In genomic region chr20:63968928-63969760, GRCh38 we compare ENCODE assay signal across 1 cellular context.
TF ChIP-seq lines count a peak whose summit lies in the region.

No MANE protein-coding gene starts in this region.

TF ChIP-seq in K562, 482 proteins besides CTCF, POLR2A, EP300 and RAD21 (continued from another document):
- no peak for TF ChIP-seq ZNF398 (CRISPR knock-in tag; IDR thresholded peaks at IDR 0.05)
- TF ChIP-seq POLR2B (IDR thresholded peaks at IDR 0.05; ENCODE audit: low read depth, partially characterized antibody) = no peak
- no peak for TF ChIP-seq PRPF4 (IDR thresholded peaks at IDR 0.05; ENCODE audit: insufficient read depth, low read depth, low read length, poor library complexity, severe bottlenecking)
- no peak for TF ChIP-seq PHF20 (IDR thresholded peaks at IDR 0.05; ENCODE audit: partially characterized antibody)
- TF ChIP-seq MAFK (IDR thresholded peaks at IDR 0.05; ENCODE audit: low read length) = no peak
- no peak for TF ChIP-seq NFIC (IDR thresholded peaks at IDR 0.05)
- no peak for TF ChIP-seq ARID3B (CRISPR knock-in tag; IDR thresholded peaks at IDR 0.05; ENCODE audit: borderline replicate concordance)
- no peak for TF ChIP-seq CBFA2T2 (conservative IDR thresholded peaks at IDR 0.05)
- TF ChIP-seq ZNF57 (CRISPR knock-in tag; IDR thresholded peaks at IDR 0.05) = no peak
- no peak for TF ChIP-seq KDM1A (IDR thresholded peaks at IDR 0.05)
- TF ChIP-seq POLR2AphosphoS2 (IDR thresholded peaks at IDR 0.05; ENCODE audit: low read length) = no peak
- no peak for TF ChIP-seq MXI1 (IDR thresholded peaks at IDR 0.05; ENCODE audit: low read depth, low read length)
- TF ChIP-seq CBX3 (IDR thresholded peaks at IDR 0.05; ENCODE audit: borderline replicate concordance in 1 of 2, low read length in 2 of 2) = no peak
- TF ChIP-seq TCF15 (CRISPR knock-in tag; IDR thresholded peaks at IDR 0.05) = no peak
- TF ChIP-seq MEF2D (tag; conservative IDR thresholded peaks at IDR 0.05; ENCODE audit: low read depth) = no peak
- 0 out of 2 replicates have a peak, but pooled peaks have one; percentile 37 for TF ChIP-seq ZNF143 (CRISPR knock-in tag; IDR thresholded peaks at IDR 0.05)
- no peak for TF ChIP-seq ZBTB12 (CRISPR knock-in tag; IDR thresholded peaks at IDR 0.05)
- TF ChIP-seq ZBTB43 (CRISPR knock-in tag; IDR thresholded peaks at IDR 0.05) = no peak
- TF ChIP-seq EHMT2 (IDR thresholded peaks at IDR 0.05) = no peak
- TF ChIP-seq PCBP1 (IDR thresholded peaks at IDR 0.05; ENCODE audit: low read depth, low read length, poor library complexity, severe bottlenecking) = no peak
- TF ChIP-seq BDP1 (IDR thresholded peaks at IDR 0.05; ENCODE audit: insufficient read depth, insufficient read length) = no peak
- TF ChIP-seq ZNF280B (CRISPR knock-in tag; IDR thresholded peaks at IDR 0.05) = no peak
- TF ChIP-seq SPI1 (IDR thresholded peaks at IDR 0.05; ENCODE audit: borderline replicate concordance, low read depth, low read length) = no peak
- TF ChIP-seq KDM5B (IDR thresholded peaks at IDR 0.05; ENCODE audit: insufficient replicate concordance, low read depth, low read length) = no peak
- no peak for TF ChIP-seq PYGO2 (tag; IDR thresholded peaks at IDR 0.05)
- TF ChIP-seq MCM3 (IDR thresholded peaks at IDR 0.05) = no peak
- no peak for TF ChIP-seq ATF2 (CRISPR knock-in tag; IDR thresholded peaks at IDR 0.05)
